ENCODE assay signal across 1 cellular context in the genomic region with DNA sequence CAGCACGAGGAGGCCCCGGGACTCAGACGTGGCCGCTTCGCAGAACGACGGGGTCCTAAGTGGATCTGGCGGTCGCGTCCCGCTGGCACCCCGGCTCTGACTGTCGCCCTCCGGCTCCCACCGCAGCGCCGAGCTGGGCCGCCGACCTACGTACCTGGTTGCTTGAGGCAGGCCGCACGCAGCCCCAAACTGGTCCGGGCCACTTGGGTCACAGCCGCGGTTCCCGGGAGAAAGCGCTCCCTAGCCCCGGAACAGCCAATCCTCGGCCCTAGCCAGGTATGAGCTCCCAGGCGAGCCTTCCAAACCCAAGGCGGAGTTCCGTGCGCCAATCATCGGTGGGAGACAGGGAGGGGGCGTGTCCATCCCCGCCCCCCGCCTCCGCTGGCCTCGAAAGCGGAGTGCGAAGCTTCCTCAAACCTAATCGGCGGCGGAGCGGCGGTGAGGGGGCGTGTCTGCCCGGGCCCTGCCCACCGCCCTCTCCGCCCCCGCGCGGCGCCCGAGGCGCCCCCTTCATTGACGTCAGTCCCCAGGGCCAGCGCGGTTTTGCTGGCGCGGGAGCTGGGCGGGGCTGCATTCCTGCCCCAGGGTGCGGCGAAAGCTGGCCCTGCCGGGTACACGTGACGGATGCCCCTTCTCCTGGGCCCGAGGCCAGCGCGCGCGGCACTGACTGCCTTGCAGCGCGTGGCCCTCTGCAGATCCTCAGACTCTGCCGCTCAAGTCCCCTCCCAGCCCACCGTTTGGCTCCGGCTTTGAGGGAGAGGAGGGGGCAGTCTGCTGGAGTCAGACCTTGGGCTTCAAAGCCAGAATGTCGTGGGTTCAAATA.
TF ChIP-seq lines count a peak whose summit lies in the region.

A gene with protein sequence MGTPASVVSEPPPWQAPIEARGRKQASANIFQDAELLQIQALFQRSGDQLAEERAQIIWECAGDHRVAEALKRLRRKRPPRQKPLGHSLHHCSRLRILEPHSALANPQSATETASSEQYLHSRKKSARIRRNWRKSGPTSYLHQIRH (minus strand): TSS at position 280 of the 823 bp plus-strand sequence. CDS start 7,336 bp downstream, outside the sequence.

TF ChIP-seq in GM12878, 131 proteins besides CTCF, POLR2A, EP300 and RAD21 (continued from another document and continues in another):
- no peak for TF ChIP-seq ZBTB11 (CRISPR knock-in tag; IDR thresholded peaks at IDR 0.05)
- TF ChIP-seq BHLHE40 (IDR thresholded peaks at IDR 0.05; ENCODE audit: borderline replicate concordance in 1 of 2, low read depth in 2 of 2, low read length in 1 of 2), result peak; percentile 82 to 95; a peak in 3 of 4 replicates
- TF ChIP-seq CHD4 (IDR thresholded peaks at IDR 0.05), result no peak
- no peak for TF ChIP-seq ETV6 (conservative IDR thresholded peaks at IDR 0.05 in 1 of 2, IDR thresholded peaks at IDR 0.05 in 1 of 2; ENCODE audit: borderline replicate concordance in 1 of 2, low read depth in 1 of 2)
- TF ChIP-seq, protein P1, sequence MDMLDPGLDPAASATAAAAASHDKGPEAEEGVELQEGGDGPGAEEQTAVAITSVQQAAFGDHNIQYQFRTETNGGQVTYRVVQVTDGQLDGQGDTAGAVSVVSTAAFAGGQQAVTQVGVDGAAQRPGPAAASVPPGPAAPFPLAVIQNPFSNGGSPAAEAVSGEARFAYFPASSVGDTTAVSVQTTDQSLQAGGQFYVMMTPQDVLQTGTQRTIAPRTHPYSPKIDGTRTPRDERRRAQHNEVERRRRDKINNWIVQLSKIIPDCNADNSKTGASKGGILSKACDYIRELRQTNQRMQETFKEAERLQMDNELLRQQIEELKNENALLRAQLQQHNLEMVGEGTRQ (IDR thresholded peaks at IDR 0.05; ENCODE audit: borderline replicate concordance, low read depth, low read length), result peak; percentile 18
- TF ChIP-seq, protein P2, sequence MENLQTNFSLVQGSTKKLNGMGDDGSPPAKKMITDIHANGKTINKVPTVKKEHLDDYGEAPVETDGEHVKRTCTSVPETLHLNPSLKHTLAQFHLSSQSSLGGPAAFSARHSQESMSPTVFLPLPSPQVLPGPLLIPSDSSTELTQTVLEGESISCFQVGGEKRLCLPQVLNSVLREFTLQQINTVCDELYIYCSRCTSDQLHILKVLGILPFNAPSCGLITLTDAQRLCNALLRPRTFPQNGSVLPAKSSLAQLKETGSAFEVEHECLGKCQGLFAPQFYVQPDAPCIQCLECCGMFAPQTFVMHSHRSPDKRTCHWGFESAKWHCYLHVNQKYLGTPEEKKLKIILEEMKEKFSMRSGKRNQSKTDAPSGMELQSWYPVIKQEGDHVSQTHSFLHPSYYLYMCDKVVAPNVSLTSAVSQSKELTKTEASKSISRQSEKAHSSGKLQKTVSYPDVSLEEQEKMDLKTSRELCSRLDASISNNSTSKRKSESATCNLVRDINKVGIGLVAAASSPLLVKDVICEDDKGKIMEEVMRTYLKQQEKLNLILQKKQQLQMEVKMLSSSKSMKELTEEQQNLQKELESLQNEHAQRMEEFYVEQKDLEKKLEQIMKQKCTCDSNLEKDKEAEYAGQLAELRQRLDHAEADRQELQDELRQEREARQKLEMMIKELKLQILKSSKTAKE (IDR thresholded peaks at IDR 0.05; ENCODE audit: low read depth, poor library complexity, severe bottlenecking), result no peak
- no peak for TF ChIP-seq GABPA (IDR thresholded peaks at IDR 0.05; ENCODE audit: low read depth)
- TF ChIP-seq, protein P3, sequence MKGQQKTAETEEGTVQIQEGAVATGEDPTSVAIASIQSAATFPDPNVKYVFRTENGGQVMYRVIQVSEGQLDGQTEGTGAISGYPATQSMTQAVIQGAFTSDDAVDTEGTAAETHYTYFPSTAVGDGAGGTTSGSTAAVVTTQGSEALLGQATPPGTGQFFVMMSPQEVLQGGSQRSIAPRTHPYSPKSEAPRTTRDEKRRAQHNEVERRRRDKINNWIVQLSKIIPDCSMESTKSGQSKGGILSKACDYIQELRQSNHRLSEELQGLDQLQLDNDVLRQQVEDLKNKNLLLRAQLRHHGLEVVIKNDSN (IDR thresholded peaks at IDR 0.05; ENCODE audit: borderline replicate concordance, extremely low read length, insufficient read depth, low read depth, low read length), result peak; percentile 76
- TF ChIP-seq MAX (IDR thresholded peaks at IDR 0.05; ENCODE audit: low read depth, low read length), result peak; percentile 59; the same call in 1 of the 2 replicates
- no peak for TF ChIP-seq ZBTB33 (IDR thresholded peaks at IDR 0.05)
- TF ChIP-seq SREBF1 (IDR thresholded peaks at IDR 0.05; ENCODE audit: low read length), result 0 out of 2 replicates have a peak, but pooled peaks have one; percentile 16
- TF ChIP-seq CHD2 (IDR thresholded peaks at IDR 0.05; ENCODE audit: borderline replicate concordance, low read depth, low read length), result peak; percentile 71; the same call in 1 of the 2 replicates
- TF ChIP-seq KAT2A (conservative IDR thresholded peaks at IDR 0.05; ENCODE audit: control insufficient read depth, low read depth, low read length), result no peak
- TF ChIP-seq CHD1 (IDR thresholded peaks at IDR 0.05; ENCODE audit: low read depth, low read length), result no peak
- TF ChIP-seq TCF12 (IDR thresholded peaks at IDR 0.05; ENCODE audit: low read depth, low read length), result no peak
- peak; percentile 61; the same call in 1 of the 2 replicates for TF ChIP-seq RFX5 (IDR thresholded peaks at IDR 0.05; ENCODE audit: low read depth, low read length)
- TF ChIP-seq BMI1 (IDR thresholded peaks at IDR 0.05; ENCODE audit: borderline replicate concordance), result no peak
- peak; percentile 73 for TF ChIP-seq SP1 (IDR thresholded peaks at IDR 0.05; ENCODE audit: low read depth, low read length)
- no peak for TF ChIP-seq MYC (IDR thresholded peaks at IDR 0.05; ENCODE audit: insufficient read depth, insufficient read length, insufficient replicate concordance, low read length, severe bottlenecking)
- TF ChIP-seq E4F1 (IDR thresholded peaks at IDR 0.05; ENCODE audit: borderline replicate concordance, partially characterized antibody), result no peak
- TF ChIP-seq PML (IDR thresholded peaks at IDR 0.05; ENCODE audit: low read length), result no peak
- peak; percentile 85 for TF ChIP-seq IKZF1 (conservative IDR thresholded peaks at IDR 0.05)
- TF ChIP-seq ZNF687 (IDR thresholded peaks at IDR 0.05), result peak; percentile 82
- TF ChIP-seq RB1 (IDR thresholded peaks at IDR 0.05; ENCODE audit: borderline replicate concordance), result peak; percentile 69; the same call in 1 of the 2 replicates
- TF ChIP-seq RCOR1 (conservative IDR thresholded peaks at IDR 0.05; ENCODE audit: low read depth, low read length), result no peak
- peak; percentile 89 for TF ChIP-seq CREB1 (IDR thresholded peaks at IDR 0.05; ENCODE audit: low read depth)
- no peak for TF ChIP-seq ZZZ3 (IDR thresholded peaks at IDR 0.05; ENCODE audit: control insufficient read depth, insufficient read length, low read depth)
- no peak for TF ChIP-seq NFIC (IDR thresholded peaks at IDR 0.05; ENCODE audit: low read depth, low read length)
- peak; percentile 86 for TF ChIP-seq GATAD2B (conservative IDR thresholded peaks at IDR 0.05; ENCODE audit: low read depth)
- TF ChIP-seq, protein P4, sequence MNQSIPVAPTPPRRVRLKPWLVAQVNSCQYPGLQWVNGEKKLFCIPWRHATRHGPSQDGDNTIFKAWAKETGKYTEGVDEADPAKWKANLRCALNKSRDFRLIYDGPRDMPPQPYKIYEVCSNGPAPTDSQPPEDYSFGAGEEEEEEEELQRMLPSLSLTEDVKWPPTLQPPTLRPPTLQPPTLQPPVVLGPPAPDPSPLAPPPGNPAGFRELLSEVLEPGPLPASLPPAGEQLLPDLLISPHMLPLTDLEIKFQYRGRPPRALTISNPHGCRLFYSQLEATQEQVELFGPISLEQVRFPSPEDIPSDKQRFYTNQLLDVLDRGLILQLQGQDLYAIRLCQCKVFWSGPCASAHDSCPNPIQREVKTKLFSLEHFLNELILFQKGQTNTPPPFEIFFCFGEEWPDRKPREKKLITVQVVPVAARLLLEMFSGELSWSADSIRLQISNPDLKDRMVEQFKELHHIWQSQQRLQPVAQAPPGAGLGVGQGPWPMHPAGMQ (IDR thresholded peaks at IDR 0.05; ENCODE audit: borderline replicate concordance), result no peak
- TF ChIP-seq JUNB (IDR thresholded peaks at IDR 0.05), result no peak
- TF ChIP-seq ZNF207 (IDR thresholded peaks at IDR 0.05; ENCODE audit: borderline replicate concordance), result peak; percentile 35; the same call in 1 of the 2 replicates
- TF ChIP-seq MXI1 (IDR thresholded peaks at IDR 0.05; ENCODE audit: low read depth, low read length), result peak; percentile 52
- no peak for TF ChIP-seq ZNF622 (IDR thresholded peaks at IDR 0.05)
- peak; percentile 13; the same call in 1 of the 2 replicates for TF ChIP-seq RAD51 (IDR thresholded peaks at IDR 0.05)
- no peak for TF ChIP-seq PAX8 (IDR thresholded peaks at IDR 0.05)
